18 cellular contexts compared by ENCODE assay signal in genomic region chr12:52909796-52910195, GRCh38. TPM values are rescaled to one million over a fixed set of nuclear protein-coding genes. Genes with fewer than 3 reads are reported as not detected.
"Had no signal": no experiment of that assay in that cellular context is flagged by ENCODE, and none has a peak within 500 bp of the region (broad histone marks: within the 10 kb centered on the region; RNA-seq: fewer than 3 reads in every experiment).

No MANE protein-coding gene starts in this region.

- H3K27ac ChIP-seq: brain microvascular endothelial cell, coronary artery, left ventricle myocardium inferior, suprapubic skin, upper lobe of right lung had no signal

- H3K4me1 ChIP-seq: left ventricle myocardium inferior had no signal

- H3K36me3 ChIP-seq: brain microvascular endothelial cell, left ventricle myocardium inferior, suprapubic skin, upper lobe of right lung had no signal

- H3K4me1 Mint-ChIP-seq: central memory CD8-positive, alpha-beta T cell had no signal

- FAIRE-seq: kidney had no signal

- DNase-seq: activated CD4-positive, alpha-beta T cell treated with anti-CD3 and anti-CD28 coated beads, Interleukin-2, amount 50 U/mL, for 1 hour; activated CD8-positive, alpha-beta memory T cell treated with anti-CD3 and anti-CD28 coated beads for 24 hours; activated naive CD8-positive, alpha-beta T cell treated with anti-CD3 and anti-CD28 coated beads for 36 hours; brain microvascular endothelial cell; foreskin fibroblast; hippocampal formation; kidney; left ventricle myocardium inferior; natural killer cell; occipital lobe; stimulated activated CD4-positive, alpha-beta T cell treated with anti-CD3 and anti-CD28 coated beads, Interleukin-4, amount 100 ng/mL, for 1 hour; upper lobe of right lung had no signal

- H3K4me3 ChIP-seq: coronary artery, left ventricle myocardium inferior, suprapubic skin, upper lobe of right lung had no signal

- ATAC-seq: activated CD4-positive, CD25-positive, alpha-beta regulatory T cell treated with anti-CD3 and anti-CD28 coated beads, Interleukin-2, amount 50 U/mL, for 24 hours; natural killer cell; upper lobe of right lung had no signal

- H3K27ac Mint-ChIP-seq: activated naive CD8-positive, alpha-beta T cell treated with anti-CD3 and anti-CD28 coated beads for 36 hours; natural killer cell; stimulated activated naive CD8-positive, alpha-beta T cell treated with anti-CD3 and anti-CD28 coated beads, Interleukin-15, Interleukin-2, amounts not matched to agents 100 ng/mL and 50 ng/mL, for 24 hours; T-helper 2 cell treated with Interferon-gamma antibody and Interleukin-4, amounts not matched to agents 5 μg/mL and 100 μg/mL, for 36 hours had no signal

- H3K9me3 Mint-ChIP-seq: activated naive CD8-positive, alpha-beta T cell treated with anti-CD3 and anti-CD28 coated beads for 36 hours; central memory CD8-positive, alpha-beta T cell; natural killer cell; stimulated activated naive CD8-positive, alpha-beta T cell treated with anti-CD3 and anti-CD28 coated beads, Interleukin-15, Interleukin-2, amounts not matched to agents 100 ng/mL and 50 ng/mL, for 24 hours; T-helper 2 cell treated with Interferon-gamma antibody and Interleukin-4, amounts not matched to agents 5 μg/mL and 100 μg/mL, for 36 hours had no signal

- H3K36me3 Mint-ChIP-seq: activated naive CD8-positive, alpha-beta T cell treated with anti-CD3 and anti-CD28 coated beads for 36 hours; natural killer cell had no signal

- H3K9me3 ChIP-seq: left ventricle myocardium inferior, suprapubic skin, upper lobe of right lung had no signal

- H3K4me3 Mint-ChIP-seq: activated naive CD8-positive, alpha-beta T cell treated with anti-CD3 and anti-CD28 coated beads for 36 hours; central memory CD8-positive, alpha-beta T cell; natural killer cell; stimulated activated naive CD8-positive, alpha-beta T cell treated with anti-CD3 and anti-CD28 coated beads, Interleukin-15, Interleukin-2, amounts not matched to agents 100 ng/mL and 50 ng/mL, for 24 hours; T-helper 2 cell treated with Interferon-gamma antibody and Interleukin-4, amounts not matched to agents 5 μg/mL and 100 μg/mL, for 36 hours had no signal

- H3K27me3 ChIP-seq: brain microvascular endothelial cell, upper lobe of right lung had no signal

- H3K27me3 Mint-ChIP-seq: activated naive CD8-positive, alpha-beta T cell treated with anti-CD3 and anti-CD28 coated beads for 36 hours; stimulated activated naive CD8-positive, alpha-beta T cell treated with anti-CD3 and anti-CD28 coated beads, Interleukin-15, Interleukin-2, amounts not matched to agents 100 ng/mL and 50 ng/mL, for 24 hours had no signal

RNA-seq across cellular contexts. Expression of gene KRT8, which starts 4.9 kb away (rescaled TPM):
- total RNA-seq: occipital lobe had no signal
